ENCODE assay signal across 23 cellular contexts in the genomic region with DNA sequence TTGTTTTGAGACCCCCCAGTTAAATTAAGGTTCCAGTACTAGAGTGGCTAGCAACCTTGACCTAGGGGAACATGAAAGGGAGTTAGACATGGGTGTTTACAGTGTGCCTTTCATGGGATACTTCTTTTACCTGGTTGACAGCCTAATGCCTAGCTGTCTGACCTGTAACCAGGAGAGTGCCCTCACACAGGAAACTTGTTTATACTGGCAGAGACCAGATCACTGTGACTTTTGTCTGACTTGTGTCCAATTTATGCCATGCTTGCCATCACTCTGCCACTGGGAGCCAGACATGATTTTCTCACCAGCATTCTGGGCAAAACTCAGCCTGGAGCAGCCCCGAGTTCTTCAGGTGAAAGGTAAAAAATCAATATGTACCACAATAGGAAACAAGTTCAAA. TPM values are rescaled to one million over a fixed set of nuclear protein-coding genes. Genes with fewer than 3 reads are reported as not detected.
"Had no signal": no experiment of that assay in that cellular context is flagged by ENCODE, and none has a peak within 500 bp of the region (broad histone marks: within the 10 kb centered on the region; RNA-seq: fewer than 3 reads in every experiment).

No MANE protein-coding gene starts in this region.

- H3K36me3 ChIP-seq: colonic mucosa, esophagus muscularis mucosa, esophagus squamous epithelium, gastrocnemius medialis, gastroesophageal sphincter, heart left ventricle, heart right ventricle had no signal

- H3K27me3 ChIP-seq: colonic mucosa, esophagus muscularis mucosa, foreskin keratinocyte, gastroesophageal sphincter had no signal

- DNase-seq: colonic mucosa; cortex of kidney; dermis blood vessel endothelial cell; dorsolateral prefrontal cortex; effector CD4-positive, alpha-beta T cell; effector CD8-positive, alpha-beta T cell; effector memory CD4-positive, alpha-beta T cell; effector memory CD8-positive, alpha-beta T cell; endodermal cell; erythroblast; esophagus squamous epithelium; foreskin fibroblast; foreskin keratinocyte; foreskin melanocyte; gastrocnemius medialis; glutamatergic neuron; head of caudate nucleus; heart left ventricle; heart right ventricle had no signal

- ATAC-seq: effector memory CD8-positive, alpha-beta T cell; foreskin keratinocyte; gastrocnemius medialis; gastroesophageal sphincter; heart left ventricle; heart right ventricle had no signal

- H3K4me3 ChIP-seq: colonic mucosa, coronary artery, dorsolateral prefrontal cortex, esophagus muscularis mucosa, esophagus squamous epithelium, gastrocnemius medialis, gastroesophageal sphincter, heart left ventricle, heart right ventricle had no signal

RNA-seq across cellular contexts. Expression of gene XIST, which starts 16.4 kb away (rescaled TPM):
- total RNA-seq: epithelial cell of proximal tubule, foreskin keratinocyte had no signal
